Comparison of ENCODE assay signal across 8 cellular contexts in the genomic region with DNA sequence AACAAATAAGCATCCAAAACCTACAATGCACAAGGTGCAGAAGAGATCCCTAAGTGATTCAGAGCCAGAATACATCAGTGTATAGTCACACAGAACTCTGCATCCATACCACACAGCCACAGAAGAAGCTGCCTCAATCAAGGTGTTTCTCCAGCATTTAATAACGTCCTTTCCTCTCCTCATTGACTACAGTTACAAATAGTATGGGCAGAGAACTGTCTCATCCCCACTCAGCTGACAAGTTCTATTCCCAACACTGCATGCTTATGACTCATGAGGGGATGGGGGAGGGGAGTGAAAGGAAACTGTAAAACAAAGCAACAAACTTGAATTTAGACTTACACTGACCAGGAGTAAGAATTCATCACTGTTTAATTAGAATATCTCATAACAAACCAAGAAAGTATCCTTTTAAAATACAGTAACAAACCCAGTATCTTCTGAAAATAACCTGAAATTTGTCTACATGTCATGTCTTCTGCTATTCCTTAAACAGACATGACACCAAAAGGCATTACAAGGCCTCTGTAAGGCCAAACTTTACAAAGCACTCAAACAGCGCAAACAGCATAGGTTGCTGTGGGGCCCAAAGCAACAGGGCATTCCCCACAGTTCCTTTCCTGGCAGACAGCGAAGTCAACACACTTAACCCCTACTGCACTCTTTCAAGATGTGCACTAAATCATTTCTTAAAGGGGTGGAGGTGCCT. TPM values are rescaled to one million over a fixed set of nuclear protein-coding genes. Genes with fewer than 3 reads are reported as not detected.
DNase-seq lines count a peak whose midpoint lies in the region; ATAC-seq and TF ChIP-seq lines count a peak whose summit lies in the region.

No MANE protein-coding gene starts in this region.

- peak overlapping the region; percentile 51 to 92; a peak in 3 of 4 replicates for H3K27ac ChIP-seq in SK-N-SH (ENCODE audit: low read depth in 2 of 2, low read length in 1 of 2)

- H3K36me3 ChIP-seq in SK-N-SH (replicated peaks in 1 of 2; ENCODE audit: control insufficient read depth in 1 of 2, insufficient read depth in 2 of 2, low read length in 1 of 2), result peaks cover 0 to 21% of the 10 kb centered on the region in 2 experiments

- H4K20me1 ChIP-seq in SK-N-SH (ENCODE audit: insufficient read depth), result peaks cover 95% of the 10 kb centered on the region

- H3K9me3 ChIP-seq in SK-N-SH, result no peaks in the 10 kb centered on the region

- H3K4me1 ChIP-seq in SK-N-SH (ENCODE audit: control insufficient read depth in 1 of 2, insufficient read depth in 2 of 2, low read depth in 1 of 2, low read length in 1 of 2), result peaks cover 20 to 45% of the 10 kb centered on the region in 2 experiments

- peak; percentile 54 for ATAC-seq in HG02763 (IDR thresholded peaks at IDR 0.05; ENCODE audit: unreplicated experiment)
- ATAC-seq in central memory CD8-positive, alpha-beta T cell (replicated peaks; ENCODE audit: extremely low read depth, poor library complexity, severe bottlenecking), result peak; percentile 79
- peak; percentile 64 for ATAC-seq in left colon
- ATAC-seq in stimulated activated naive B cell treated with anti-CD40 and anti-IgM and Interleukin-4, amounts not matched to agents 10 μg/mL and 1 μg/mL and 100 μg/mL, for 72 hours (replicated peaks), result peak; percentile 84 to 86
- ATAC-seq in GM19455 (IDR thresholded peaks at IDR 0.05; ENCODE audit: unreplicated experiment), result no peak

- no peak for TF ChIP-seq EP300 in SK-N-SH (IDR thresholded peaks at IDR 0.05; ENCODE audit: borderline replicate concordance in 1 of 2, low read depth in 1 of 2, low read length in 1 of 2)

- H2AFZ ChIP-seq in SK-N-SH (ENCODE audit: low read depth), result no peak overlapping the region

- H3K9ac ChIP-seq in SK-N-SH, result peak overlapping the region; percentile 26; the same call in 1 of the 2 replicates

- peaks cover 15% of the 10 kb centered on the region for H3K36me3 Mint-ChIP-seq in central memory CD8-positive, alpha-beta T cell (ENCODE audit: insufficient read depth)
- peaks cover 19 to 21% of the 10 kb centered on the region in 2 donors for H3K36me3 Mint-ChIP-seq in stimulated activated naive B cell treated with anti-CD40 and anti-IgM and Interleukin-4, amounts not matched to agents 10 μg/mL and 1 μg/mL and 100 μg/mL, for 72 hours

- WGBS in SK-N-SH (ENCODE audit: low lambda C conversion rate), result 17% methylated on average over 3 of the region's 3 CpGs

- H3K27ac Mint-ChIP-seq in central memory CD8-positive, alpha-beta T cell (ENCODE audit: low read depth), result peak overlapping the region; percentile 81
- peak overlapping the region; percentile 49 for H3K27ac Mint-ChIP-seq in stimulated activated naive B cell treated with anti-CD40 and anti-IgM and Interleukin-4, amounts not matched to agents 10 μg/mL and 1 μg/mL and 100 μg/mL, for 72 hours

- H3K9me3 Mint-ChIP-seq in central memory CD8-positive, alpha-beta T cell, result no peaks in the 10 kb centered on the region
- no peaks in the 10 kb centered on the region for H3K9me3 Mint-ChIP-seq in stimulated activated naive B cell treated with anti-CD40 and anti-IgM and Interleukin-4, amounts not matched to agents 10 μg/mL and 1 μg/mL and 100 μg/mL, for 72 hours

- H3K4me2 ChIP-seq in SK-N-SH, result peak overlapping the region; percentile 58

- H3F3A ChIP-seq in SK-N-SH (replicated peaks; ENCODE audit: insufficient read depth), result peaks cover 29% of the 10 kb centered on the region

- no peaks in the 10 kb centered on the region for H3K27me3 Mint-ChIP-seq in central memory CD8-positive, alpha-beta T cell
- no peaks in the 10 kb centered on the region for H3K27me3 Mint-ChIP-seq in stimulated activated naive B cell treated with anti-CD40 and anti-IgM and Interleukin-4, amounts not matched to agents 10 μg/mL and 1 μg/mL and 100 μg/mL, for 72 hours

- peak overlapping the region in 1 of 2 experiments; percentile 35; a peak in 2 of 4 replicates for H3K4me3 ChIP-seq in SK-N-SH (ENCODE audit: low read depth in 2 of 2, low read length in 1 of 2)

- peaks cover 57% of the 10 kb centered on the region for H3K4me1 Mint-ChIP-seq in central memory CD8-positive, alpha-beta T cell
- H3K4me1 Mint-ChIP-seq in stimulated activated naive B cell treated with anti-CD40 and anti-IgM and Interleukin-4, amounts not matched to agents 10 μg/mL and 1 μg/mL and 100 μg/mL, for 72 hours, result peaks cover 39 to 73% of the 10 kb centered on the region in 2 donors

- POLR2A ChIA-PET in SK-N-SH (lab: Yijun Ruan, JAX), result no interaction called here
- POLR2A ChIA-PET in HEK293T (lab: Yijun Ruan, JAX), result no interaction called here

- no peak for TF ChIP-seq RAD21 in SK-N-SH (IDR thresholded peaks at IDR 0.05; ENCODE audit: low read length)

- H3K4me3 Mint-ChIP-seq in central memory CD8-positive, alpha-beta T cell, result peak overlapping the region; percentile 34
- H3K4me3 Mint-ChIP-seq in stimulated activated naive B cell treated with anti-CD40 and anti-IgM and Interleukin-4, amounts not matched to agents 10 μg/mL and 1 μg/mL and 100 μg/mL, for 72 hours, result peak overlapping the region; percentile 31 to 51

- DNase-seq in ELR (ENCODE audit: low read depth), result peak; percentile 85
- DNase-seq in SK-N-SH, result no peak
- no peak for DNase-seq in central memory CD8-positive, alpha-beta T cell (ENCODE audit: low spot score in 2 of 2)
- DNase-seq in left colon, result no peak
- DNase-seq in stimulated activated naive B cell treated with anti-CD40 and anti-IgM and Interleukin-4, amounts not matched to agents 10 μg/mL and 1 μg/mL and 100 μg/mL, for 72 hours, result no peak
- DNase-seq in HEK293T (ENCODE audit: extremely low spot score), result no peak

- CTCF ChIA-PET in SK-N-SH (lab: Yijun Ruan, JAX), result interaction anchor here (1.1 to 1.8 kb wide), 3 partner anchors 11 to 14 kb away, joined by 3 to 5 read pairs (median 3); no protein-coding TSS in a partner anchor
- CTCF ChIA-PET in HEK293T (lab: Yijun Ruan, JAX), result no interaction called here

- H3K79me2 ChIP-seq in SK-N-SH (ENCODE audit: insufficient read depth), result peaks cover 100% of the 10 kb centered on the region

- no peaks in the 10 kb centered on the region for H3K9me2 ChIP-seq in SK-N-SH

- no peaks in the 10 kb centered on the region for H3K27me3 ChIP-seq in SK-N-SH (ENCODE audit: insufficient read depth)

- intact Hi-C loops in left colon (cut with DNase I, micrococcal nuclease), result no loop called here

- no peak for TF ChIP-seq CTCF in SK-N-SH (IDR thresholded peaks at IDR 0.05)

TF ChIP-seq in SK-N-SH, 30 proteins besides CTCF, POLR2A, EP300 and RAD21 (continues in another document):
- TF ChIP-seq SIN3A (IDR thresholded peaks at IDR 0.05; ENCODE audit: borderline replicate concordance, low read depth, low read length) (peak; percentile 75; the same call in 1 of the 2 replicates), FOSL2 (IDR thresholded peaks at IDR 0.05; ENCODE audit: borderline replicate concordance, low read depth) (peak; percentile 97), GABPA (IDR thresholded peaks at IDR 0.05; ENCODE audit: low read depth) (no peak), JUND (IDR thresholded peaks at IDR 0.05) (peak; percentile 96), TCF12 (IDR thresholded peaks at IDR 0.05) (peak; percentile 57; the same call in 1 of the 2 replicates), RFX5 (IDR thresholded peaks at IDR 0.05; ENCODE audit: low read length) (no peak), ELF1 (IDR thresholded peaks at IDR 0.05) (no peak)
- TF ChIP-seq, protein P1, sequence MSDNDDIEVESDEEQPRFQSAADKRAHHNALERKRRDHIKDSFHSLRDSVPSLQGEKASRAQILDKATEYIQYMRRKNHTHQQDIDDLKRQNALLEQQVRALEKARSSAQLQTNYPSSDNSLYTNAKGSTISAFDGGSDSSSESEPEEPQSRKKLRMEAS (IDR thresholded peaks at IDR 0.05; ENCODE audit: low read depth), result peak; percentile 73; the same call in 1 of the 2 replicates

TF ChIP-seq in HEK293T, 16 proteins besides CTCF, POLR2A, EP300 and RAD21:
- TF ChIP-seq BHLHE40 (IDR thresholded peaks at IDR 0.05; ENCODE audit: borderline replicate concordance), result no peak
- TF ChIP-seq, protein P2, sequence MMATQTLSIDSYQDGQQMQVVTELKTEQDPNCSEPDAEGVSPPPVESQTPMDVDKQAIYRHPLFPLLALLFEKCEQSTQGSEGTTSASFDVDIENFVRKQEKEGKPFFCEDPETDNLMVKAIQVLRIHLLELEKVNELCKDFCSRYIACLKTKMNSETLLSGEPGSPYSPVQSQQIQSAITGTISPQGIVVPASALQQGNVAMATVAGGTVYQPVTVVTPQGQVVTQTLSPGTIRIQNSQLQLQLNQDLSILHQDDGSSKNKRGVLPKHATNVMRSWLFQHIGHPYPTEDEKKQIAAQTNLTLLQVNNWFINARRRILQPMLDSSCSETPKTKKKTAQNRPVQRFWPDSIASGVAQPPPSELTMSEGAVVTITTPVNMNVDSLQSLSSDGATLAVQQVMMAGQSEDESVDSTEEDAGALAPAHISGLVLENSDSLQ (IDR thresholded peaks at IDR 0.05), result no peak
- no peak for TF ChIP-seq HDGF (IDR thresholded peaks at IDR 0.05; ENCODE audit: borderline replicate concordance)
- TF ChIP-seq FOXK2 (IDR thresholded peaks at IDR 0.05), result no peak
- TF ChIP-seq FOXA1 (IDR thresholded peaks at IDR 0.05), result no peak
- TF ChIP-seq SP1 (IDR thresholded peaks at IDR 0.05), result no peak
- TF ChIP-seq CTBP1 (IDR thresholded peaks at IDR 0.05; ENCODE audit: borderline replicate concordance), result no peak
- TF ChIP-seq ZNF384 (IDR thresholded peaks at IDR 0.05), result no peak
- TF ChIP-seq LEF1 (IDR thresholded peaks at IDR 0.05; ENCODE audit: borderline replicate concordance), result no peak
- no peak for TF ChIP-seq FOXM1 (IDR thresholded peaks at IDR 0.05; ENCODE audit: borderline replicate concordance)
- TF ChIP-seq L3MBTL2 (conservative IDR thresholded peaks at IDR 0.05), result no peak
- no peak for TF ChIP-seq SUZ12 (IDR thresholded peaks at IDR 0.05)
- no peak for TF ChIP-seq ARNT (IDR thresholded peaks at IDR 0.05)
- TF ChIP-seq ELF4 (IDR thresholded peaks at IDR 0.05), result no peak
- TF ChIP-seq TARDBP (IDR thresholded peaks at IDR 0.05), result no peak
- TF ChIP-seq NFRKB (IDR thresholded peaks at IDR 0.05), result no peak

RNA-seq across cellular contexts. Expression of a gene that starts 29.3 kb away (rescaled TPM):
- 47.5 and 69.3 TPM in 2 replicates for polyA plus RNA-seq in SK-N-SH (2012; rRNA removed)
- polyA plus RNA-seq in SK-N-SH (2012; cell fraction: cytosol; rRNA removed), result 39.9 and 45.4 TPM in 2 replicates
- 95.8 and 146 TPM in 2 replicates for polyA plus RNA-seq in SK-N-SH (2012; cell fraction: nucleus; rRNA removed)
- 10 to 100 TPM; 70.6 to 93.1 TPM for total RNA-seq in left colon

RNA-seq across cellular contexts. Expression of a gene that starts 41.8 kb away (rescaled TPM):
- polyA plus RNA-seq in SK-N-SH (2012; rRNA removed), result 64.4 and 69.0 TPM in 2 replicates
- polyA plus RNA-seq in SK-N-SH (2012; cell fraction: cytosol; rRNA removed), result 58.8 and 68.7 TPM in 2 replicates
- polyA plus RNA-seq in SK-N-SH (2012; cell fraction: nucleus; rRNA removed), result 29.0 and 31.1 TPM in 2 replicates
- 10 to 100 TPM; 28.9 to 29.5 TPM for total RNA-seq in left colon

RNA-seq across cellular contexts. Expression of a gene that starts 55.1 kb away (rescaled TPM):
- 16.8 and 24.6 TPM in 2 replicates for polyA plus RNA-seq in SK-N-SH (2012; rRNA removed)
- 12.0 and 18.8 TPM in 2 replicates for polyA plus RNA-seq in SK-N-SH (2012; cell fraction: cytosol; rRNA removed)
- polyA plus RNA-seq in SK-N-SH (2012; cell fraction: nucleus; rRNA removed), result 12.1 and 17.0 TPM in 2 replicates
- total RNA-seq in left colon, result 10 to 100 TPM; 11.7 to 14.9 TPM

RNA-seq across cellular contexts. Expression of a gene that starts 55.2 kb away (rescaled TPM):
- 150 and 163 TPM in 2 replicates for polyA plus RNA-seq in SK-N-SH (2012; rRNA removed)
- 143 and 146 TPM in 2 replicates for polyA plus RNA-seq in SK-N-SH (2012; cell fraction: cytosol; rRNA removed)
- 184 and 200 TPM in 2 replicates for polyA plus RNA-seq in SK-N-SH (2012; cell fraction: nucleus; rRNA removed)
- total RNA-seq in left colon, result 100 to 1,000 TPM; 180 to 246 TPM
